12 cellular contexts compared by ENCODE assay signal in the genomic region with DNA sequence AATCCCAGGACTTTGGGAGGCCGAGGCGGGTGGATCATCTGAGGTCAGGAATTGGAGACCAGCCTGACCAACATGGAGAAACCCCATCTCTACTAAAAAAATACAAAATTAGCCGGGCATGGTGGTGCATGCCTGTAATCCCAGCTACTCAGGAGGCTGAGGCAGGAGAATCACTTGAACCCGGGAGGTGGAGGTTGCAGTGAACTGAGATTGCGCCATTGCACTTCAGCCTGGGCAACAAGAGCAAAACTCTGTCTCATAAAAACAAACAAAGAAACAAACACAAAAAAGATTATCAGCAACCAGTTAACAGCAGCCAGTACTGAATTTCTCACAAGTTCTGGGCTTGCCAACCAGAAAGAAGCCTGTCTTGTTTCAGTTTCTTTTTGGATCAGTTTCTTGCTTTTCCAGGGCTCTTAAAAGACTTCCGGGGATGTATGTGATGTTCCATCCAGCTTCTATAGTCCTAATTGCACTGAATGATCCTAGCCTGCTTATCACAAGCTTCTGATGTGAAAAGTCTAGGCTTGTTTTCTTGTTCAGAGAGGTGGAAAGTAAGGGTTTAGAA. TPM values are rescaled to one million over a fixed set of nuclear protein-coding genes. Genes with fewer than 3 reads are reported as not detected.
A peak's percentile ranks its signal among the peaks of the same experiment; 100 is the strongest.
DNase-seq lines count a peak whose midpoint lies in the region; ATAC-seq and TF ChIP-seq lines count a peak whose summit lies in the region.
"Not testable (repeated sequence)": the region's sequence is repeated elsewhere in the genome, so short reads cannot be mapped to it uniquely, and the experiment has no call there.
"Had no signal": no experiment of that assay in that cellular context is flagged by ENCODE, and none has a peak within 500 bp of the region (broad histone marks: within the 10 kb centered on the region; RNA-seq: fewer than 3 reads in every experiment).

No MANE protein-coding gene starts in this region.

- H3K9me3 ChIP-seq in HCT116 (ENCODE audit: control insufficient read depth in 1 of 2, insufficient read depth in 1 of 2, low read depth in 1 of 2, low read length in 2 of 2); SK-N-MC (ENCODE audit: low read depth, low read length); mammary epithelial cell (replicated peaks; ENCODE audit: insufficient read depth, low read length); mucosa of rectum (ENCODE audit: control insufficient read depth in 2 of 2, low read length in 2 of 2): not testable (repeated sequence)

- not testable (repeated sequence) for TF ChIP-seq RAD21 in HCT116 (IDR thresholded peaks at IDR 0.05; ENCODE audit: low read depth)

- H3K4me2 ChIP-seq in HCT116 (ENCODE audit: low read length) = peak overlapping the region; percentile 92
- H3K4me2 ChIP-seq in mammary epithelial cell (ENCODE audit: insufficient read depth, low read depth, low read length) = not testable (repeated sequence)

- TSS peak; percentile 42 for BruUV-seq in HCT116 (replicated peaks; lab: Mats Ljungman, UMichigan)
- BruUV-seq in mammary epithelial cell (replicated peaks; lab: Mats Ljungman, UMichigan) = not testable (repeated sequence)

- not testable (repeated sequence) for TF ChIP-seq POLR2A in HCT116 (IDR thresholded peaks at IDR 0.05; ENCODE audit: borderline replicate concordance, extremely low read depth, insufficient read depth, insufficient read length)

- H3K4me1 Mint-ChIP-seq in activated T-cell treated with anti-CD3 and anti-CD28 coated beads, Interleukin-2, amount 50 U/mL, for 72 hours (ENCODE audit: low read depth) = peaks cover 48% of the 10 kb centered on the region

- not testable (repeated sequence) for H3K9me2 ChIP-seq in HCT116 (ENCODE audit: insufficient read depth)

- H3K27ac ChIP-seq in 22Rv1 = peak overlapping the region; percentile 100
- H3K27ac ChIP-seq in HCT116 (ENCODE audit: low read depth, low read length) = peak overlapping the region; percentile 88
- peak overlapping the region; percentile 72 for H3K27ac ChIP-seq in SK-N-MC
- peak overlapping the region; percentile 32 for H3K27ac ChIP-seq in mammary epithelial cell (ENCODE audit: insufficient read depth, low read depth, low read length)
- peak overlapping the region; percentile 74 to 77 for H3K27ac ChIP-seq in mucosa of rectum (ENCODE audit: low read depth in 2 of 2, low read length in 2 of 2)
- peak overlapping the region in 16 of 21 experiments; percentile 0 to 96 (median 66) for H3K27ac ChIP-seq in skin epidermis

- dilution Hi-C loops in mammary epithelial cell (cut with HindIII; ENCODE audit: low sequenced_read_pairs) = not testable (repeated sequence)

- H3K9me3 Mint-ChIP-seq in activated T-cell treated with anti-CD3 and anti-CD28 coated beads, Interleukin-2, amount 50 U/mL, for 72 hours = not testable (repeated sequence)

- H3K27ac Mint-ChIP-seq in activated T-cell treated with anti-CD3 and anti-CD28 coated beads, Interleukin-2, amount 50 U/mL, for 72 hours = peak overlapping the region; percentile 33

- peak overlapping the region; percentile 54 for H3K9ac ChIP-seq in HCT116 (ENCODE audit: low read length)
- H3K9ac ChIP-seq in SK-N-MC (ENCODE audit: insufficient read length); mammary epithelial cell (ENCODE audit: insufficient read depth, low read length): not testable (repeated sequence)
- peak overlapping the region in 1 of 2 donors; percentile 47 for H3K9ac ChIP-seq in mucosa of rectum (ENCODE audit: low read depth in 1 of 2, low read length in 2 of 2)

- POLR2A ChIA-PET in HCT116 (lab: Charles Lee) = interaction anchor here (1.1 to 2.0 kb wide), 2 partner anchors 21 to 128 kb away, joined by 3 to 4 read pairs; a partner anchor contains a TSS

- H3K36me3 ChIP-seq in HCT116 (ENCODE audit: control insufficient read depth in 1 of 2, insufficient read depth in 2 of 2, low read length in 2 of 2); SK-N-MC (ENCODE audit: insufficient read depth, low read length); mammary epithelial cell (ENCODE audit: insufficient read depth, low read length); mucosa of rectum (ENCODE audit: control insufficient read depth in 2 of 2, insufficient read depth in 2 of 2, low read length in 2 of 2): not testable (repeated sequence)

- H2AFZ ChIP-seq in HCT116 (ENCODE audit: low read depth, low read length, poor library complexity, severe bottlenecking) = not testable (repeated sequence)
- H2AFZ ChIP-seq in mammary epithelial cell (ENCODE audit: low read depth, low read length) = peak overlapping the region; percentile 77

- H3K79me2 ChIP-seq in HCT116 (ENCODE audit: insufficient read depth, low read length); mammary epithelial cell (ENCODE audit: insufficient read depth, low read length): not testable (repeated sequence)

- not testable (repeated sequence) for H3K27me3 Mint-ChIP-seq in activated T-cell treated with anti-CD3 and anti-CD28 coated beads, Interleukin-2, amount 50 U/mL, for 72 hours (ENCODE audit: low read depth)

- not testable (repeated sequence) for H3K27me3 ChIP-seq in HCT116 (ENCODE audit: insufficient read depth, low read length); mammary epithelial cell (ENCODE audit: insufficient read depth, low read length); mucosa of rectum (ENCODE audit: control insufficient read depth in 2 of 2, insufficient read depth in 2 of 2, low read length in 2 of 2)

- RAD21 ChIA-PET in HCT116 (lab: Charles Lee; ENCODE audit: low non-redundant PET in 1 of 2, low total read pairs in 2 of 2, uncharacterized antibody in 2 of 2, unreplicated experiment in 2 of 2) = not testable (repeated sequence)

- H3K36me3 Mint-ChIP-seq in activated T-cell treated with anti-CD3 and anti-CD28 coated beads, Interleukin-2, amount 50 U/mL, for 72 hours (ENCODE audit: insufficient read depth in 2 of 2) = not testable (repeated sequence)

- in situ Hi-C loops in mammary epithelial cell (cut with MboI; ENCODE audit: low sequenced_read_pairs in 2 of 2) = not testable (repeated sequence)

- not testable (repeated sequence) for TF ChIP-seq CTCF in 22Rv1 (IDR thresholded peaks at IDR 0.05); HCT116 (IDR thresholded peaks at IDR 0.05 in 2 of 3, conservative IDR thresholded peaks at IDR 0.05 in 1 of 3; ENCODE audit: borderline replicate concordance in 1 of 3, insufficient read depth in 1 of 3, low read depth in 2 of 3, low read length in 2 of 3); mammary epithelial cell (conservative IDR thresholded peaks at IDR 0.05 in 1 of 2, IDR thresholded peaks at IDR 0.05 in 1 of 2; ENCODE audit: extremely low read depth in 1 of 2, insufficient read depth in 1 of 2, low read depth in 1 of 2, low read length in 2 of 2); fibroblast of pulmonary artery (IDR thresholded peaks at IDR 0.05; ENCODE audit: low read length, missing control alignments)

- WGBS in mammary epithelial cell (ENCODE audit: low coverage, missing lambda C conversion rate) = 83% methylated on average over 6 of the region's 6 CpGs

- not testable (repeated sequence) for DNase-seq in HCT116 (ENCODE audit: low read depth, low spot score); SK-N-MC (ENCODE audit: low read depth, low spot score); activated T-cell treated with anti-CD3 and anti-CD28 coated beads, Interleukin-2, amount 50 U/mL, for 72 hours; mammary epithelial cell
- peak; percentile 25 for DNase-seq in fibroblast of pulmonary artery (ENCODE audit: low read depth)

- ATAC-seq in HCT116; activated T-cell treated with anti-CD3 and anti-CD28 coated beads, Interleukin-2, amount 50 U/mL, for 72 hours (replicated peaks in 1 of 2): not testable (repeated sequence)

- H3K4me1 ChIP-seq in HCT116 (ENCODE audit: control insufficient read depth in 1 of 2, insufficient read depth in 2 of 2, low read length in 2 of 2) = peaks cover 54 to 80% of the 10 kb centered on the region in 2 experiments
- H3K4me1 ChIP-seq in mammary epithelial cell (ENCODE audit: insufficient read depth, low read length) = peaks cover 27% of the 10 kb centered on the region
- H3K4me1 ChIP-seq in mucosa of rectum (ENCODE audit: control insufficient read depth in 2 of 2, insufficient read depth in 2 of 2, low read length in 2 of 2) = peaks cover 26 to 36% of the 10 kb centered on the region in 2 donors

- not testable (repeated sequence) for H4K20me1 ChIP-seq in HCT116 (ENCODE audit: insufficient read depth); mammary epithelial cell (ENCODE audit: insufficient read depth, low read length)

- intact Hi-C loops in HCT116 (cut with micrococcal nuclease); mammary epithelial cell (cut with micrococcal nuclease): not testable (repeated sequence)

- not testable (repeated sequence) for H3K4me3 ChIP-seq in HCT116 (replicated peaks in 1 of 2; ENCODE audit: low read depth in 1 of 2, low read length in 2 of 2); SK-N-MC; mammary epithelial cell (replicated peaks in 1 of 3; ENCODE audit: insufficient read depth in 1 of 3, low read depth in 2 of 3, low read length in 3 of 3); fibroblast of pulmonary artery (replicated peaks; ENCODE audit: low read depth, low read length); skin epidermis
- H3K4me3 ChIP-seq in mucosa of rectum (ENCODE audit: low read length in 2 of 2) = peak overlapping the region in 1 of 2 donors; percentile 26

- H3K4me3 Mint-ChIP-seq in activated T-cell treated with anti-CD3 and anti-CD28 coated beads, Interleukin-2, amount 50 U/mL, for 72 hours = peak overlapping the region in 1 of 2 donors; percentile 44

- CTCF ChIA-PET in HCT116 (lab: Charles Lee) = interaction anchor here (0.9 to 1.3 kb wide), 2 partner anchors 21 to 48 kb away, joined by 4 to 6 read pairs; no protein-coding TSS in a partner anchor
- CTCF ChIA-PET in mammary epithelial cell (lab: Charles Lee; ENCODE audit: low non-redundant PET) = not testable (repeated sequence)

RNA-seq across cellular contexts. Expression of a gene that starts 6.3 kb away (rescaled TPM):
- total RNA-seq in HCT116 (2021; ENCODE audit: unreplicated experiment) (96.8 TPM), mammary epithelial cell (10 to 100 TPM; 55.3 to 56.9 TPM)
- 46.2 and 50.1 TPM in 2 replicates for polyA plus RNA-seq in HCT116 (2012)
- 100 to 1,000 TPM; 110 to 121 TPM for total RNA-seq in activated T-cell treated with anti-CD3 and anti-CD28 coated beads, Interleukin-2, amount 50 U/mL, for 72 hours
- 38.9 TPM for polyA plus RNA-seq in mammary epithelial cell
- polyA minus RNA-seq in mammary epithelial cell = 74.9 TPM

RNA-seq across cellular contexts. Expression of a gene that starts 37.5 kb away (rescaled TPM):
- total RNA-seq in HCT116 (2021; ENCODE audit: unreplicated experiment) (not detected), mammary epithelial cell (not detected)
- 0.02 and 0.04 TPM in 2 replicates for polyA plus RNA-seq in HCT116 (2012)
- total RNA-seq in activated T-cell treated with anti-CD3 and anti-CD28 coated beads, Interleukin-2, amount 50 U/mL, for 72 hours = not detected
- polyA plus RNA-seq in mammary epithelial cell = not detected
- polyA minus RNA-seq in mammary epithelial cell = not detected
- total RNA-seq: gastroesophageal sphincter, left ventricle myocardium superior, ureter had no signal

RNA-seq across cellular contexts. Expression of a gene that starts 50.0 kb away (rescaled TPM):
- total RNA-seq in HCT116 (2021; ENCODE audit: unreplicated experiment) (not detected), mammary epithelial cell (not detected)
- 0.05 TPM in 1 of 2 replicates, not detected in the other for polyA plus RNA-seq in HCT116 (2012)
- not detected for total RNA-seq in activated T-cell treated with anti-CD3 and anti-CD28 coated beads, Interleukin-2, amount 50 U/mL, for 72 hours
- not detected for polyA plus RNA-seq in mammary epithelial cell
- polyA minus RNA-seq in mammary epithelial cell = not detected
- total RNA-seq: left ventricle myocardium superior, neural crest cell, ureter had no signal

RNA-seq across cellular contexts. Expression of a gene that starts 52.2 kb away (rescaled TPM):
- total RNA-seq in HCT116 (2021; ENCODE audit: unreplicated experiment) (87.9 TPM), mammary epithelial cell (10 to 100 TPM; 29.2 to 45.4 TPM)
- polyA plus RNA-seq in HCT116 (2012) = 64.1 and 77.3 TPM in 2 replicates
- total RNA-seq in activated T-cell treated with anti-CD3 and anti-CD28 coated beads, Interleukin-2, amount 50 U/mL, for 72 hours = 100 to 1,000 TPM in 1 of 2 donors, 10 to 100 TPM in 1; 99.0 to 118 TPM
- polyA plus RNA-seq in mammary epithelial cell = 58.3 TPM
- 84.3 TPM for polyA minus RNA-seq in mammary epithelial cell

Comparison
In these comparisons a context has a peak if more than half of its experiments do, and no peak if none do; other contexts are left out.
1. H3K27ac ChIP-seq: peak in every context shown above with its lines; median percentile 100 in 22Rv1; 88 in HCT116; 76 in mucosa of rectum; 72 in SK-N-MC; 66 in skin epidermis; 32 in mammary epithelial cell.